In the genomic region with DNA sequence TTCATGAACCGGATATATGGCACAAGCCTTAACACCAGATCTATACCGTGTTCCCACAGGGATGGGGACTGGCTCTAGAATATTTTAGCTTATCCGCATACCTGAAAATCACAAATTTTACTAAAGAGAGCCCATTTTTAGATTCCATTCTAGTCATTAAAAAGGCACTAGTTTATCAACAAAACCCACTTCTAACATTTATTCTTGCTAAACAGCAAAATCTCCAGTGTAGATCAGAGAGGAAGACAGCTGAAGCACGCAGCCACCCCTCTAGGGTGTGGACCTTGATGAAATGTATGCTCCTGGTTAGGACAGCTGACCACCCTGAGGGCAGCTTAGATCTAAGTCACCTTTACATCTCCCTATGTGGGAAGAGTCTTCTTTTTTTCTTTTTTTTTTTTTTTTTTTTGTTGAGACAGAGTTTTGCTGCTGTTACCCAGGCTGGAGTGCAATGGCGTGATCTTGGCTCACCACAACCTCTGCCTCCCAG, we compare ENCODE assay signal across 6 cellular contexts.
"Had no signal": no experiment of that assay in that cellular context is flagged by ENCODE, and none has a peak within 500 bp of the region (broad histone marks: within the 10 kb centered on the region; RNA-seq: fewer than 3 reads in every experiment).

No MANE protein-coding gene starts in this region.

- H3K4me1 Mint-ChIP-seq: IgD-negative memory B cell had no signal

- H3K4me3 Mint-ChIP-seq: IgD-negative memory B cell had no signal

- DNase-seq: IMR-90, KBM-7 had no signal

- H3K4me3 ChIP-seq: K562 had no signal

- H3K27ac ChIP-seq: HL-60 had no signal

- H3K27ac Mint-ChIP-seq: IgD-negative memory B cell had no signal

- H3K27me3 Mint-ChIP-seq: IgD-negative memory B cell had no signal

- ATAC-seq: HepG2, K562 had no signal
